25 cellular contexts compared by ENCODE assay signal in the genomic region with DNA sequence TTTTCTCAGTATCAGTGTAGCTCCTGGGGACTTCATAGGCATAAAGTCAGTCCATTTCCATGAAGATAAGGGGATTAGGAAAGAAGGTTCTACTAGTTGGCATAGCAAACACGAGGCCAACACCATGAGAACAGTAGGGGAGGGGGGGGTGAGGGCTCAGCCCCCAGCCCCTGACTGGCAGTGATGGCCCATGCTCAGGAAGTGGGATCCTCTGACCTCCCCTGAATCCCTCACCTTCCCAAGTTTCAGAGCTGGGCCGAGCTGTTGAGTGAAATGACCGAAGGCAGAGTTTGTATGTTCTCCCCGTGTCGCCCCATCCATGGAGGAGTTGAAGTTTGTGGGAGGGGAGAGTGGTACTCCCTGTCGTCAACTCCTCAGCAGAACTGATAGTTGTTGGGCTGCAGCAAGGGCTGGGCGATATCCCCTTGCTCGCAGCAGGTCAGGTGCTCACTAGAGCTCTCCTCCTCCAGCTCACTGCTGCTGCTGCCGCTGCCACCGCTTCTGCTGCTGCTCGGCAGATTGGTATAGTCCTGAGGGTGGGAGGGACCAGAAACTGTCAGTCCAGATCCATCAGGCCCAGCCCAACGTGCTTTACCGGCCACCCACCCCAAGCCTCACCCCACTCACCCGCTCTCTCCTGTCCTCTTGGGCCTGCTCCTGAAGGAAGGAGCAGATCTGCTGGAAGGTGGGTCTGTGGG. TPM values are rescaled to one million over a fixed set of nuclear protein-coding genes. Genes with fewer than 3 reads are reported as not detected.
DNase-seq lines count a peak whose midpoint lies in the region; ATAC-seq and TF ChIP-seq lines count a peak whose summit lies in the region.
"Had no signal": no experiment of that assay in that cellular context is flagged by ENCODE, and none has a peak within 500 bp of the region (broad histone marks: within the 10 kb centered on the region; RNA-seq: fewer than 3 reads in every experiment).

No MANE protein-coding gene starts in this region.

- TF ChIP-seq CTCF in osteocyte (IDR thresholded peaks at IDR 0.05) = no peak

- peak overlapping the region; percentile 32 for H3K9ac ChIP-seq in GM23248

- no peaks in the 10 kb centered on the region for H3K9me3 Mint-ChIP-seq in activated T-cell treated with anti-CD3 and anti-CD28 coated beads, Interleukin-2, amount 50 U/mL, for 24 hours
- no peaks in the 10 kb centered on the region for H3K9me3 Mint-ChIP-seq in activated T-helper 2 cell treated with anti-CD3 and anti-CD28 coated beads, Interferon-gamma antibody, Interleukin-2, Interleukin-4, amounts not matched to agents 10 μg/mL and 5 μg/mL and 100 μg/mL, durations not matched to agents 14 hours and 24 hours and 36 hours
- no peaks in the 10 kb centered on the region for H3K9me3 Mint-ChIP-seq in osteocyte (ENCODE audit: unreplicated experiment)
- H3K9me3 Mint-ChIP-seq: central memory CD8-positive, alpha-beta T cell; GM23338 had no signal

- H3F3A ChIP-seq in GM23248 (ENCODE audit: insufficient read depth) = peaks cover 36% of the 10 kb centered on the region

- no peaks in the 10 kb centered on the region for H4K20me1 ChIP-seq in GM23248 (ENCODE audit: insufficient read depth)

- no peak overlapping the region for H3K4me3 ChIP-seq in GM23248
- H3K4me3 ChIP-seq: esophagus muscularis mucosa, gastrocnemius medialis, GM23338, spleen had no signal

- no peaks in the 10 kb centered on the region for H3K79me2 ChIP-seq in GM23248 (ENCODE audit: insufficient read depth)

- peaks cover 35% of the 10 kb centered on the region for H3K36me3 ChIP-seq in GM23248 (ENCODE audit: low read depth)

- no peaks in the 10 kb centered on the region for H3K9me2 ChIP-seq in GM23248 (ENCODE audit: insufficient read depth)

- intact Hi-C loops in activated T-helper 2 cell treated with anti-CD3 and anti-CD28 coated beads, Interferon-gamma antibody, Interleukin-2, Interleukin-4, amounts not matched to agents 10 μg/mL and 5 μg/mL and 100 μg/mL, durations not matched to agents 14 hours and 24 hours and 36 hours (cut with micrococcal nuclease) = no loop called here

- no peak overlapping the region for H3K4me2 ChIP-seq in GM23248 (ENCODE audit: unreplicated experiment)
- H3K4me2 ChIP-seq: GM23338 had no signal

- H3K27me3 Mint-ChIP-seq in activated T-cell treated with anti-CD3 and anti-CD28 coated beads, Interleukin-2, amount 50 U/mL, for 24 hours = no peaks in the 10 kb centered on the region
- H3K27me3 Mint-ChIP-seq in activated T-helper 2 cell treated with anti-CD3 and anti-CD28 coated beads, Interferon-gamma antibody, Interleukin-2, Interleukin-4, amounts not matched to agents 10 μg/mL and 5 μg/mL and 100 μg/mL, durations not matched to agents 14 hours and 24 hours and 36 hours (ENCODE audit: low read depth) = no peaks in the 10 kb centered on the region
- no peaks in the 10 kb centered on the region for H3K27me3 Mint-ChIP-seq in osteocyte (ENCODE audit: unreplicated experiment)
- H3K27me3 Mint-ChIP-seq: central memory CD8-positive, alpha-beta T cell had no signal

- in situ Hi-C loops in GM23248 (cut with MboI) = no loop called here

- H3K27ac Mint-ChIP-seq in activated T-cell treated with anti-CD3 and anti-CD28 coated beads, Interleukin-2, amount 50 U/mL, for 24 hours = peak overlapping the region; percentile 58
- peak overlapping the region; percentile 85 for H3K27ac Mint-ChIP-seq in activated T-helper 2 cell treated with anti-CD3 and anti-CD28 coated beads, Interferon-gamma antibody, Interleukin-2, Interleukin-4, amounts not matched to agents 10 μg/mL and 5 μg/mL and 100 μg/mL, durations not matched to agents 14 hours and 24 hours and 36 hours
- peak overlapping the region; percentile 82 for H3K27ac Mint-ChIP-seq in osteocyte (ENCODE audit: unreplicated experiment)
- H3K27ac Mint-ChIP-seq: GM23338 had no signal

- no peaks in the 10 kb centered on the region for H3K9me3 ChIP-seq in GM23248 (ENCODE audit: low read depth)
- H3K9me3 ChIP-seq: esophagus muscularis mucosa, gastrocnemius medialis, spleen had no signal

- peaks cover 66% of the 10 kb centered on the region for H3K36me3 Mint-ChIP-seq in activated T-cell treated with anti-CD3 and anti-CD28 coated beads, Interleukin-2, amount 50 U/mL, for 24 hours (ENCODE audit: low read depth)
- H3K36me3 Mint-ChIP-seq in activated T-helper 2 cell treated with anti-CD3 and anti-CD28 coated beads, Interferon-gamma antibody, Interleukin-2, Interleukin-4, amounts not matched to agents 10 μg/mL and 5 μg/mL and 100 μg/mL, durations not matched to agents 14 hours and 24 hours and 36 hours (ENCODE audit: low read depth) = peaks cover 59% of the 10 kb centered on the region
- peaks cover 40% of the 10 kb centered on the region for H3K36me3 Mint-ChIP-seq in osteocyte (ENCODE audit: unreplicated experiment)

- no peak for ATAC-seq in HG02938 (IDR thresholded peaks at IDR 0.05; ENCODE audit: unreplicated experiment)
- ATAC-seq: gastrocnemius medialis, GM23338 had no signal

- WGBS in GM23248 (ENCODE audit: low coverage in 1 of 2, low lambda C conversion rate in 2 of 2, missing lambda C conversion rate in 2 of 2), 2 experiments = 88 to 92% methylated on average over 14 of the region's 14 CpGs

- DNase-seq in activated T-cell treated with anti-CD3 and anti-CD28 coated beads, Interleukin-2, amount 50 U/mL, for 24 hours = no peak
- DNase-seq in activated T-cell treated with anti-CD3 and anti-CD28 coated beads for 4 hours = no peak
- DNase-seq in GM23248 = no peak
- DNase-seq in activated T-helper 2 cell treated with anti-CD3 and anti-CD28 coated beads, Interferon-gamma antibody, Interleukin-2, Interleukin-4, amounts not matched to agents 10 μg/mL and 5 μg/mL and 100 μg/mL, durations not matched to agents 14 hours and 24 hours and 36 hours (ENCODE audit: low spot score) = no peak
- DNase-seq in osteocyte (ENCODE audit: extremely low spot score, unreplicated experiment) = no peak
- no peak for DNase-seq in effector CD4-positive, alpha-beta T cell
- no peak for DNase-seq in activated gamma-delta T cell treated with Interleukin-2 at 50 U/mL for 16 hours
- DNase-seq: activated CD4-positive, alpha-beta T cell treated with anti-CD3 and anti-CD28 coated beads for 1 hour; activated gamma-delta T cell; aorta; effector CD8-positive, alpha-beta T cell; gastrocnemius medialis; MM.1S; NCI-H1436; NCI-H2107; NCI-H446 treated with DMSO at 0.1 percent for 48 hours; SHP77 treated with DMSO at 0.1 percent for 48 hours; spleen; stimulated activated CD4-positive, alpha-beta T cell treated with anti-CD3 and anti-CD28 coated beads, Interleukin-4, amount 100 ng/mL, for 4 hours; T-helper 1 cell had no signal

- no peak overlapping the region for H2AFZ ChIP-seq in GM23248
- H2AFZ ChIP-seq: GM23338 had no signal

- no peaks in the 10 kb centered on the region for H3K27me3 ChIP-seq in GM23248 (replicated peaks; ENCODE audit: insufficient read depth)
- H3K27me3 ChIP-seq: esophagus muscularis mucosa, gastrocnemius medialis, spleen had no signal

- H3K4me1 Mint-ChIP-seq in activated T-cell treated with anti-CD3 and anti-CD28 coated beads, Interleukin-2, amount 50 U/mL, for 24 hours (ENCODE audit: low read depth) = no peaks in the 10 kb centered on the region
- peaks cover 14% of the 10 kb centered on the region for H3K4me1 Mint-ChIP-seq in activated T-helper 2 cell treated with anti-CD3 and anti-CD28 coated beads, Interferon-gamma antibody, Interleukin-2, Interleukin-4, amounts not matched to agents 10 μg/mL and 5 μg/mL and 100 μg/mL, durations not matched to agents 14 hours and 24 hours and 36 hours (ENCODE audit: low read depth)
- peaks cover 26% of the 10 kb centered on the region for H3K4me1 Mint-ChIP-seq in osteocyte (ENCODE audit: unreplicated experiment)

- H3K27ac ChIP-seq in GM23248 = peak overlapping the region; percentile 72
- H3K27ac ChIP-seq: C4-2B, esophagus muscularis mucosa, gastrocnemius medialis had no signal

- peaks cover 38% of the 10 kb centered on the region for H3K4me1 ChIP-seq in GM23248 (ENCODE audit: insufficient read depth)
- H3K4me1 ChIP-seq: esophagus muscularis mucosa, gastrocnemius medialis had no signal

- no peak overlapping the region for H3K4me3 Mint-ChIP-seq in activated T-cell treated with anti-CD3 and anti-CD28 coated beads, Interleukin-2, amount 50 U/mL, for 24 hours
- H3K4me3 Mint-ChIP-seq in activated T-helper 2 cell treated with anti-CD3 and anti-CD28 coated beads, Interferon-gamma antibody, Interleukin-2, Interleukin-4, amounts not matched to agents 10 μg/mL and 5 μg/mL and 100 μg/mL, durations not matched to agents 14 hours and 24 hours and 36 hours (ENCODE audit: low read depth) = no peak overlapping the region
- no peak overlapping the region for H3K4me3 Mint-ChIP-seq in osteocyte (ENCODE audit: unreplicated experiment)
- H3K4me3 Mint-ChIP-seq: central memory CD8-positive, alpha-beta T cell; GM23338 had no signal

RNA-seq across cellular contexts. Expression of gene CSF1R, which starts 32.5 kb away (rescaled TPM):
- total RNA-seq in GM23248 (2014; rRNA removed; shearing (Covaris generic)) = 0.63 TPM in 1 of 2 replicates, not detected in the other
- 0.48 and 0.56 TPM in 2 replicates for polyA plus RNA-seq in GM23248 (2016; fragmentation: Nextera tagmentation; extraction: Ambion mirVana)
- 0.18 and 0.27 TPM in 2 replicates for total RNA-seq in activated T-helper 2 cell treated with anti-CD3 and anti-CD28 coated beads, Interferon-gamma antibody, Interleukin-2, Interleukin-4, amounts not matched to agents 10 μg/mL and 5 μg/mL and 100 μg/mL, durations not matched to agents 14 hours and 24 hours and 36 hours
- 1.1 and 1.2 TPM in 2 replicates for total RNA-seq in osteocyte
- total RNA-seq: GM23338 had no signal

RNA-seq across cellular contexts. Expression of gene HMGXB3, which starts 53.3 kb away (rescaled TPM):
- total RNA-seq in GM23248 (2014; rRNA removed; shearing (Covaris generic)) = 32.1 and 46.5 TPM in 2 replicates
- 11.9 and 13.6 TPM in 2 replicates for polyA plus RNA-seq in GM23248 (2016; fragmentation: Nextera tagmentation; extraction: Ambion mirVana)
- total RNA-seq in activated T-helper 2 cell treated with anti-CD3 and anti-CD28 coated beads, Interferon-gamma antibody, Interleukin-2, Interleukin-4, amounts not matched to agents 10 μg/mL and 5 μg/mL and 100 μg/mL, durations not matched to agents 14 hours and 24 hours and 36 hours = 39.6 and 42.2 TPM in 2 replicates
- total RNA-seq in osteocyte = 54.6 and 58.6 TPM in 2 replicates

RNA-seq across cellular contexts. Expression of gene TIGD6, which starts 53.4 kb away (rescaled TPM):
- total RNA-seq in GM23248 (2014; rRNA removed; shearing (Covaris generic)) = 4.8 and 5.3 TPM in 2 replicates
- 4.5 and 4.6 TPM in 2 replicates for polyA plus RNA-seq in GM23248 (2016; fragmentation: Nextera tagmentation; extraction: Ambion mirVana)
- 2.4 and 2.6 TPM in 2 replicates for total RNA-seq in activated T-helper 2 cell treated with anti-CD3 and anti-CD28 coated beads, Interferon-gamma antibody, Interleukin-2, Interleukin-4, amounts not matched to agents 10 μg/mL and 5 μg/mL and 100 μg/mL, durations not matched to agents 14 hours and 24 hours and 36 hours
- 5.6 and 5.9 TPM in 2 replicates for total RNA-seq in osteocyte
